Comparison of ENCODE assay signal across 26 cellular contexts in genomic region chr9:126819482-126819881, GRCh38. TPM values are rescaled to one million over a fixed set of nuclear protein-coding genes. Genes with fewer than 3 reads are reported as not detected.
DNase-seq lines count a peak whose midpoint lies in the region; TF ChIP-seq lines count a peak whose summit lies in the region.
"Had no signal": no experiment of that assay in that cellular context is flagged by ENCODE, and none has a peak within 500 bp of the region (broad histone marks: within the 10 kb centered on the region; RNA-seq: fewer than 3 reads in every experiment).

No MANE protein-coding gene starts in this region.

- H3K36me3 ChIP-seq in BLaER1, result peaks cover 70% of the 10 kb centered on the region
- peaks cover 52% of the 10 kb centered on the region for H3K36me3 ChIP-seq in OCI-LY3 (replicated peaks; ENCODE audit: low read depth, low read length)
- H3K36me3 ChIP-seq in endodermal cell (ENCODE audit: control insufficient read depth, insufficient read depth, low read length), result peaks cover 67% of the 10 kb centered on the region
- H3K36me3 ChIP-seq in CD4-positive, alpha-beta memory T cell (ENCODE audit: insufficient read depth, low read length), result peaks cover 4% of the 10 kb centered on the region
- H3K36me3 ChIP-seq: brain microvascular endothelial cell had no signal

- no peak for TF ChIP-seq POLR2A in lower leg skin (IDR thresholded peaks at IDR 0.05)

- H3K4me1 ChIP-seq in BLaER1 (peaks cover 20% of the 10 kb centered on the region), OCI-LY3 (ENCODE audit: low read length) (peaks cover 15% of the 10 kb centered on the region), endodermal cell (ENCODE audit: control insufficient read depth, insufficient read depth, low read length) (no peaks in the 10 kb centered on the region)
- H3K4me1 ChIP-seq in CD4-positive, alpha-beta memory T cell (ENCODE audit: insufficient read depth, low read length), result no peaks in the 10 kb centered on the region
- H3K4me1 ChIP-seq: testis had no signal

- 92% methylated on average over 1 of the region's 1 CpG; no CpG with 5 or more reads in 1 of the 2 experiments for WGBS in endodermal cell (ENCODE audit: insufficient coverage in 1 of 2, insufficient read length in 1 of 2), 2 experiments
- WGBS in lower leg skin, 2 donors, result 94 to 97% methylated on average over 1 of the region's 1 CpG

- H4K20me1 ChIP-seq in BLaER1 (peaks cover 13% of the 10 kb centered on the region; the same call in 1 of the 2 replicates), OCI-LY3 (ENCODE audit: insufficient read depth, low read length) (no peaks in the 10 kb centered on the region)

- DNase-seq in activated CD4-positive, alpha-beta T cell treated with anti-CD3 and anti-CD28 coated beads, Interleukin-2, amount 10 ng/mL, durations not matched to agents 24 days and 14 days, result no peak
- DNase-seq in activated CD4-positive, alpha-beta T cell treated with anti-CD3 and anti-CD28 coated beads for 4 hours, result no peak
- DNase-seq in endodermal cell, result no peak
- no peak for DNase-seq in NCI-H1417 treated with DMSO at 0.1 percent for 48 hours (lab: John Stamatoyannopoulos, UW)
- no peak for DNase-seq in CD4-positive, alpha-beta memory T cell
- no peak for DNase-seq in lower leg skin (ENCODE audit: low spot score in 2 of 2)
- DNase-seq: activated effector memory CD4-positive, alpha-beta T cell treated with Interleukin-2 at 50 U/mL for 16 hours; amniotic stem cell; brain microvascular endothelial cell; CD8-positive, alpha-beta memory T cell; dorsolateral prefrontal cortex; HCEC 1CT; mesendoderm; NCI-H1048; NCI-H1694 treated with DMSO at 0.1 percent for 48 hours; NCI-H526; SHP77 treated with DMSO at 0.1 percent for 48 hours; sigmoid colon; stimulated activated CD4-positive, alpha-beta T cell treated with anti-CD3 and anti-CD28 coated beads, Interleukin-4, amount 100 ng/mL, for 24 hours; stimulated activated naive B cell treated with anti-CD40 and anti-IgM and Interleukin-4, amounts not matched to agents 10 μg/mL and 1 μg/mL and 100 μg/mL, for 72 hours; T1000; testis had no signal

- peaks cover 75% of the 10 kb centered on the region for H3K36me3 Mint-ChIP-seq in activated CD4-positive, alpha-beta T cell treated with anti-CD3 and anti-CD28 coated beads, Interleukin-2, amount 10 ng/mL, durations not matched to agents 24 days and 14 days (ENCODE audit: low read depth)
- H3K36me3 Mint-ChIP-seq in endodermal cell (ENCODE audit: low read depth), result peaks cover 84% of the 10 kb centered on the region
- H3K36me3 Mint-ChIP-seq in CD4-positive, alpha-beta memory T cell, result peaks cover 59 to 66% of the 10 kb centered on the region in 2 donors

- no peak overlapping the region for H3K9ac ChIP-seq in BLaER1
- no peak overlapping the region for H3K9ac ChIP-seq in OCI-LY3 (ENCODE audit: low read length)
- no peak overlapping the region for H3K9ac ChIP-seq in endodermal cell (ENCODE audit: extremely low read depth, low read length, poor library complexity, severe bottlenecking)

- no peak overlapping the region for H3K4me2 ChIP-seq in BLaER1
- peak overlapping the region; percentile 4 for H3K4me2 ChIP-seq in OCI-LY3 (ENCODE audit: low read length)

- intact Hi-C loops in activated CD4-positive, alpha-beta T cell treated with anti-CD3 and anti-CD28 coated beads, Interleukin-2, amount 10 ng/mL, durations not matched to agents 24 days and 14 days (cut with micrococcal nuclease), result no loop called here
- intact Hi-C loops in CD4-positive, alpha-beta memory T cell (cut with micrococcal nuclease), result no loop called here
- intact Hi-C loops in lower leg skin (cut with DNase I; ENCODE audit: low total_unique reads), result no loop called here

- POLR2A ChIA-PET in CD4-positive, alpha-beta memory T cell (lab: Charles Lee; ENCODE audit: partially characterized antibody), result no interaction called here

- no peak overlapping the region for H2AFZ ChIP-seq in OCI-LY3 (ENCODE audit: low read depth, low read length)

- CTCF ChIA-PET in CD4-positive, alpha-beta memory T cell (lab: Charles Lee; ENCODE audit: partially characterized antibody), result no interaction called here

- no peaks in the 10 kb centered on the region for H3K27me3 ChIP-seq in BLaER1
- H3K27me3 ChIP-seq in OCI-LY3 (ENCODE audit: low read depth, low read length), result no peaks in the 10 kb centered on the region
- H3K27me3 ChIP-seq in endodermal cell (ENCODE audit: control insufficient read depth, insufficient read depth, low read length, poor library complexity, severe bottlenecking), result no peaks in the 10 kb centered on the region
- no peaks in the 10 kb centered on the region for H3K27me3 ChIP-seq in CD4-positive, alpha-beta memory T cell (ENCODE audit: insufficient read depth, low read length)
- H3K27me3 ChIP-seq: brain microvascular endothelial cell, dorsolateral prefrontal cortex, sigmoid colon, testis had no signal

- no peaks in the 10 kb centered on the region for H3K27me3 Mint-ChIP-seq in activated CD4-positive, alpha-beta T cell treated with anti-CD3 and anti-CD28 coated beads, Interleukin-2, amount 10 ng/mL, durations not matched to agents 24 days and 14 days
- no peaks in the 10 kb centered on the region for H3K27me3 Mint-ChIP-seq in endodermal cell (ENCODE audit: insufficient read depth)
- H3K27me3 Mint-ChIP-seq in CD4-positive, alpha-beta memory T cell, result no peaks in the 10 kb centered on the region
- H3K27me3 Mint-ChIP-seq: IgD-negative memory B cell; progenitor cell of endocrine pancreas; stimulated activated naive B cell treated with anti-CD40 and anti-IgM and Interleukin-4, amounts not matched to agents 10 μg/mL and 1 μg/mL and 100 μg/mL, for 72 hours had no signal

- TF ChIP-seq CTCF in OCI-LY3 (IDR thresholded peaks at IDR 0.05; ENCODE audit: low read depth, low read length) (no peak), endodermal cell (conservative IDR thresholded peaks at IDR 0.05) (no peak), lower leg skin (IDR thresholded peaks at IDR 0.05) (no peak)

- H3K4me3 ChIP-seq in BLaER1 (peak overlapping the region; percentile 39), OCI-LY3 (ENCODE audit: low read length) (peak overlapping the region; percentile 3; the same call in 1 of the 2 replicates), endodermal cell (ENCODE audit: low read length) (peak overlapping the region; percentile 34), lower leg skin (ENCODE audit: low read depth, poor library complexity, severe bottlenecking) (no peak overlapping the region)
- no peak overlapping the region for H3K4me3 ChIP-seq in CD4-positive, alpha-beta memory T cell (ENCODE audit: low read length in 2 of 2)
- H3K4me3 ChIP-seq: dorsolateral prefrontal cortex, sigmoid colon, testis had no signal

- no peak overlapping the region for H3K27ac ChIP-seq in BLaER1
- peak overlapping the region; percentile 66 for H3K27ac ChIP-seq in OCI-LY3 (ENCODE audit: low read length)
- H3K27ac ChIP-seq in endodermal cell (ENCODE audit: low read depth, low read length), result no peak overlapping the region
- no peak overlapping the region for H3K27ac ChIP-seq in CD4-positive, alpha-beta memory T cell (ENCODE audit: low read depth, low read length)
- H3K27ac ChIP-seq: brain microvascular endothelial cell, dorsolateral prefrontal cortex, sigmoid colon, testis had no signal

- H3K9me3 Mint-ChIP-seq in activated CD4-positive, alpha-beta T cell treated with anti-CD3 and anti-CD28 coated beads, Interleukin-2, amount 10 ng/mL, durations not matched to agents 24 days and 14 days, result peaks cover 27% of the 10 kb centered on the region
- peaks cover 41% of the 10 kb centered on the region for H3K9me3 Mint-ChIP-seq in endodermal cell
- peaks cover 0 to 34% (median 21%) of the 10 kb centered on the region in 8 donors for H3K9me3 Mint-ChIP-seq in CD4-positive, alpha-beta memory T cell

- H3K27ac Mint-ChIP-seq in activated CD4-positive, alpha-beta T cell treated with anti-CD3 and anti-CD28 coated beads, Interleukin-2, amount 10 ng/mL, durations not matched to agents 24 days and 14 days, result peak overlapping the region; percentile 74
- H3K27ac Mint-ChIP-seq in endodermal cell, result no peak overlapping the region
- H3K27ac Mint-ChIP-seq in CD4-positive, alpha-beta memory T cell, result no peak overlapping the region
- H3K27ac Mint-ChIP-seq: CD8-positive, alpha-beta memory T cell; IgD-negative memory B cell; progenitor cell of endocrine pancreas; stimulated activated naive B cell treated with anti-CD40 and anti-IgM and Interleukin-4, amounts not matched to agents 10 μg/mL and 1 μg/mL and 100 μg/mL, for 72 hours had no signal

- peaks cover 11% of the 10 kb centered on the region for H3K4me1 Mint-ChIP-seq in activated CD4-positive, alpha-beta T cell treated with anti-CD3 and anti-CD28 coated beads, Interleukin-2, amount 10 ng/mL, durations not matched to agents 24 days and 14 days
- H3K4me1 Mint-ChIP-seq in endodermal cell, result peaks cover 4% of the 10 kb centered on the region
- peaks cover 26 to 56% (median 33%) of the 10 kb centered on the region in 4 donors for H3K4me1 Mint-ChIP-seq in CD4-positive, alpha-beta memory T cell

- peak overlapping the region; percentile 4 for H3K4me3 Mint-ChIP-seq in activated CD4-positive, alpha-beta T cell treated with anti-CD3 and anti-CD28 coated beads, Interleukin-2, amount 10 ng/mL, durations not matched to agents 24 days and 14 days
- H3K4me3 Mint-ChIP-seq in endodermal cell, result no peak overlapping the region
- H3K4me3 Mint-ChIP-seq in CD4-positive, alpha-beta memory T cell, result peak overlapping the region in 1 of 8 donors; percentile 4
- H3K4me3 Mint-ChIP-seq: stimulated activated naive B cell treated with anti-CD40 and anti-IgM and Interleukin-4, amounts not matched to agents 10 μg/mL and 1 μg/mL and 100 μg/mL, for 72 hours had no signal

- H3K79me2 ChIP-seq in OCI-LY3 (ENCODE audit: low read length), result peaks cover 33% of the 10 kb centered on the region

- H3K9me3 ChIP-seq in BLaER1, result peaks cover 52% of the 10 kb centered on the region
- H3K9me3 ChIP-seq in OCI-LY3 (ENCODE audit: insufficient read depth, low read length), result peaks cover 17% of the 10 kb centered on the region; the same call in 1 of the 2 replicates
- peaks cover 58% of the 10 kb centered on the region for H3K9me3 ChIP-seq in endodermal cell (ENCODE audit: control insufficient read depth, low read length)
- H3K9me3 ChIP-seq in CD4-positive, alpha-beta memory T cell (ENCODE audit: control insufficient read depth in 1 of 2, low read length in 2 of 2), result peaks cover 0 to 6% of the 10 kb centered on the region in 2 donors
- H3K9me3 ChIP-seq: testis had no signal

RNA-seq across cellular contexts. Expression of gene ZBTB43, which starts 14.6 kb away (rescaled TPM):
- 10.6 and 18.8 TPM in 2 replicates for total RNA-seq in activated CD4-positive, alpha-beta T cell treated with anti-CD3 and anti-CD28 coated beads, Interleukin-2, amount 10 ng/mL, durations not matched to agents 24 days and 14 days
- total RNA-seq in endodermal cell (10 to 100 TPM; 17.4 to 24.2 TPM), lower leg skin (100 to 1,000 TPM in 1 of 4 donors, 10 to 100 TPM in 3; 26.9 to 153 (median 35.6) TPM)
- polyA plus RNA-seq in endodermal cell (2013, experiment 1 of 2), result 7.9 TPM
- polyA plus RNA-seq in endodermal cell (2013, experiment 2 of 2), result 12.3 TPM
- 10 to 100 TPM; 19.9 to 22.7 TPM for total RNA-seq in CD4-positive, alpha-beta memory T cell
- 10 to 100 TPM in 1 of 2 donors, 1 to 10 TPM in 1; 8.2 to 11.4 TPM for polyA plus RNA-seq in CD4-positive, alpha-beta memory T cell

RNA-seq across cellular contexts. Expression of gene ZBTB34, which starts 41.0 kb away (rescaled TPM):
- total RNA-seq in activated CD4-positive, alpha-beta T cell treated with anti-CD3 and anti-CD28 coated beads, Interleukin-2, amount 10 ng/mL, durations not matched to agents 24 days and 14 days, result 7.0 and 7.6 TPM in 2 replicates
- total RNA-seq in endodermal cell (10 to 100 TPM; 19.7 to 24.9 TPM), lower leg skin (10 to 100 TPM; 12.0 to 13.8 (median 13.1) TPM)
- polyA plus RNA-seq in endodermal cell (2013, experiment 1 of 2), result 9.9 TPM
- polyA plus RNA-seq in endodermal cell (2013, experiment 2 of 2), result 9.6 TPM
- 10 to 100 TPM in 1 of 2 experiments, 1 to 10 TPM in 1; 9.4 to 10.1 TPM for total RNA-seq in CD4-positive, alpha-beta memory T cell
- polyA plus RNA-seq in CD4-positive, alpha-beta memory T cell, result under 1 TPM; 0.35 to 0.99 TPM

Comparison
In these comparisons a context has a peak if more than half of its experiments do, and no peak if none do; other contexts are left out.
1. H3K4me3 ChIP-seq: peak in BLaER1 (single experiment), OCI-LY3 (single experiment) and endodermal cell (single experiment); none in CD4-positive, alpha-beta memory T cell (0 of 2) and lower leg skin (single experiment).